ENCODE assay signal across 8 cellular contexts in genomic region chr5:77893225-77893860, GRCh38.
DNase-seq lines count a peak whose midpoint lies in the region; ATAC-seq and TF ChIP-seq lines count a peak whose summit lies in the region.

No MANE protein-coding gene starts in this region.

- intact Hi-C loops in left lung (cut with DNase I) (no loop called here), lower lobe of right lung (cut with DNase I) (no loop called here)

- H3K4me3 ChIP-seq in AG04450 (ENCODE audit: low read depth, low read length) (no peak overlapping the region), astrocyte of the cerebellum (ENCODE audit: low read depth, low read length) (no peak overlapping the region), left lung (no peak overlapping the region), lower lobe of right lung (no peak overlapping the region)

- TF ChIP-seq CTCF in AG04450 (IDR thresholded peaks at IDR 0.05; ENCODE audit: low read depth, low read length), result no peak
- no peak for TF ChIP-seq CTCF in astrocyte of the cerebellum (IDR thresholded peaks at IDR 0.05; ENCODE audit: low read depth, low read length, missing control alignments)
- TF ChIP-seq CTCF in left lung (IDR thresholded peaks at IDR 0.05), result no peak
- TF ChIP-seq CTCF in lower lobe of right lung (IDR thresholded peaks at IDR 0.05), result no peak

- H3K4me1 ChIP-seq in left lung (no peaks in the 10 kb centered on the region), lower lobe of right lung (no peaks in the 10 kb centered on the region)

- CTCF ChIA-PET in AG04450 (lab: Charles Lee), result no interaction called here

- H3K27ac ChIP-seq in AG04450 (ENCODE audit: low read depth, low read length), result peak overlapping the region; percentile 96
- H3K27ac ChIP-seq in left lung, result no peak overlapping the region
- no peak overlapping the region for H3K27ac ChIP-seq in lower lobe of right lung

- POLR2A ChIA-PET in AG04450 (lab: Yijun Ruan, JAX), result no interaction called here

- no peaks in the 10 kb centered on the region for H3K9me3 ChIP-seq in AG04450 (ENCODE audit: control insufficient read depth, insufficient read depth, low read length)
- no peaks in the 10 kb centered on the region for H3K9me3 ChIP-seq in left lung
- no peaks in the 10 kb centered on the region for H3K9me3 ChIP-seq in lower lobe of right lung

- H3K36me3 ChIP-seq in left lung (no peaks in the 10 kb centered on the region), lower lobe of right lung (no peaks in the 10 kb centered on the region)

- DNase-seq in AG04450 (ENCODE audit: low read depth, low spot score) (peak; percentile 90), HT1080 (ENCODE audit: low read depth) (peak; percentile 98), astrocyte of the cerebellum (ENCODE audit: low read depth) (peak; percentile 95), left lung (peak in 1 of 2 donors; percentile 55), lower lobe of right lung (no peak), activated gamma-delta T cell treated with Interleukin-2 at 50 U/mL for 16 hours (no peak)

- ATAC-seq in left lung (peak; percentile 81), lower lobe of right lung (no peak), GM21576 (IDR thresholded peaks at IDR 0.05; ENCODE audit: unreplicated experiment) (no peak), HG03135 (IDR thresholded peaks at IDR 0.05; ENCODE audit: unreplicated experiment) (no peak)

- in situ Hi-C loops in astrocyte of the cerebellum (cut with HindIII; ENCODE audit: low sequenced_read_pairs), result no loop called here

- H3K27me3 ChIP-seq in AG04450 (ENCODE audit: control insufficient read depth, insufficient read depth, low read length), result no peaks in the 10 kb centered on the region
- no peaks in the 10 kb centered on the region for H3K27me3 ChIP-seq in left lung
- no peaks in the 10 kb centered on the region for H3K27me3 ChIP-seq in lower lobe of right lung (ENCODE audit: low read depth)

Comparison
In these comparisons a context has a peak if more than half of its experiments do, and no peak if none do; other contexts are left out.
1. DNase-seq: peak in AG04450 (single experiment), HT1080 (single experiment) and astrocyte of the cerebellum (single experiment); none in lower lobe of right lung (single experiment) and activated gamma-delta T cell treated with Interleukin-2 at 50 U/mL for 16 hours (single experiment).